8 cellular contexts compared by ENCODE assay signal in genomic region chr5:163408311-163408923, GRCh38. TPM values are rescaled to one million over a fixed set of nuclear protein-coding genes. Genes with fewer than 3 reads are reported as not detected.
DNase-seq lines count a peak whose midpoint lies in the region; ATAC-seq and TF ChIP-seq lines count a peak whose summit lies in the region.

No MANE protein-coding gene starts in this region.

- H3K4me3 Mint-ChIP-seq in GM23338 = no peak overlapping the region

- peak; percentile 83 for TF ChIP-seq CTCF in GM06990 (IDR thresholded peaks at IDR 0.05; ENCODE audit: insufficient read depth, low read length, poor library complexity, severe bottlenecking)
- TF ChIP-seq CTCF in GM23338 (conservative IDR thresholded peaks at IDR 0.05; ENCODE audit: low read depth in 2 of 2) = peak; percentile 88 to 98
- TF ChIP-seq CTCF in LNCaP clone FGC (IDR thresholded peaks at IDR 0.05; ENCODE audit: control insufficient read depth, extremely low read depth, insufficient read depth) = peak; percentile 83

- no peak overlapping the region for H3K4me3 ChIP-seq in GM06990 (replicated peaks; ENCODE audit: low read depth, low read length)
- no peak overlapping the region for H3K4me3 ChIP-seq in GM23338
- no peak overlapping the region for H3K4me3 ChIP-seq in LNCaP clone FGC (ENCODE audit: low read depth, low read length)
- peak overlapping the region in 2 of 3 donors; percentile 6 to 10 for H3K4me3 ChIP-seq in skeletal muscle tissue (ENCODE audit: low read length in 3 of 3)

- 0 out of 2 replicates have a peak overlapping the region, but pooled peaks have one; percentile 43 for H3K27ac Mint-ChIP-seq in GM23338

- H3K27me3 ChIP-seq in GM06990 (replicated peaks; ENCODE audit: control insufficient read depth, insufficient read depth, low read length) (no peaks in the 10 kb centered on the region), GM23338 (ENCODE audit: insufficient read depth) (no peaks in the 10 kb centered on the region), skeletal muscle tissue (ENCODE audit: control insufficient read depth in 3 of 3, insufficient read depth in 3 of 3, low read length in 3 of 3) (peaks cover 0 to 3% (median 0%) of the 10 kb centered on the region in 3 donors)

- ATAC-seq in GM23338 = peak; percentile 91

- H3K9me3 ChIP-seq in skeletal muscle tissue (ENCODE audit: control insufficient read depth in 3 of 3, low read length in 3 of 3) = no peaks in the 10 kb centered on the region

- H4K20me1 ChIP-seq in GM23338 (replicated peaks; ENCODE audit: insufficient read depth) = no peaks in the 10 kb centered on the region

- H3K27ac ChIP-seq in GM23338 (ENCODE audit: low read depth) (no peak overlapping the region), skeletal muscle tissue (ENCODE audit: low read depth, low read length) (no peak overlapping the region)

- no peaks in the 10 kb centered on the region for H3K36me3 Mint-ChIP-seq in GM23338 (ENCODE audit: low read depth)

- no peaks in the 10 kb centered on the region for H3F3A ChIP-seq in GM23338 (replicated peaks; ENCODE audit: low read depth)

- H3K79me2 ChIP-seq in GM23338 (replicated peaks; ENCODE audit: insufficient read depth) = no peaks in the 10 kb centered on the region

- no peak overlapping the region for H3K4me2 ChIP-seq in GM23338

- no peak overlapping the region for H3K9ac ChIP-seq in skeletal muscle tissue (ENCODE audit: low read depth in 1 of 3, low read length in 3 of 3)

- H3K4me1 Mint-ChIP-seq in GM23338 = peaks cover 9% of the 10 kb centered on the region

- H3K9me3 Mint-ChIP-seq in GM23338 = no peaks in the 10 kb centered on the region

- DNase-seq in GM06990 (ENCODE audit: extremely low read depth, insufficient read length) = no peak
- peak; percentile 78 for DNase-seq in GM23338 (ENCODE audit: low spot score)
- DNase-seq in LNCaP clone FGC (ENCODE audit: low read depth) = peak; percentile 19
- DNase-seq in T follicular helper cell (ENCODE audit: low read depth) = peak; percentile 37
- peak in 48 of 56 donors; percentile 3 to 91 (median 46) for DNase-seq in amygdala (lab: John Stamatoyannopoulos, UW)
- DNase-seq in hippocampal formation (lab: John Stamatoyannopoulos, UW) = peak; percentile 44 to 86
- no peak for DNase-seq in NCI-H774 (lab: John Stamatoyannopoulos, UW)

- H3K27me3 Mint-ChIP-seq in GM23338 (ENCODE audit: insufficient read depth, low read depth, poor library complexity) = no peaks in the 10 kb centered on the region

- no peak overlapping the region for H2AFZ ChIP-seq in GM23338

- H3K4me1 ChIP-seq in GM23338 (ENCODE audit: insufficient read depth) (0 out of 2 replicates have a peak, but pooled peaks cover 5% of the 10 kb centered on the region), skeletal muscle tissue (ENCODE audit: control insufficient read depth in 3 of 3, insufficient read depth in 3 of 3, low read length in 3 of 3) (no peaks in the 10 kb centered on the region)

- no peaks in the 10 kb centered on the region for H3K9me2 ChIP-seq in GM23338 (ENCODE audit: insufficient read depth)

- H3K36me3 ChIP-seq in GM06990 (ENCODE audit: control insufficient read depth, insufficient read depth, low read length) = no peaks in the 10 kb centered on the region
- H3K36me3 ChIP-seq in GM23338 (ENCODE audit: insufficient read depth) = no peaks in the 10 kb centered on the region
- no peaks in the 10 kb centered on the region for H3K36me3 ChIP-seq in skeletal muscle tissue (ENCODE audit: control insufficient read depth in 3 of 3, insufficient read depth in 3 of 3, low read length in 3 of 3)

TF ChIP-seq in GM23338, 12 proteins besides CTCF, POLR2A, EP300 and RAD21 (continues in another document):
- no peak for TF ChIP-seq EZH2 (IDR thresholded peaks at IDR 0.05; ENCODE audit: low read depth, unreplicated experiment)
- no peak for TF ChIP-seq ETS1 (IDR thresholded peaks at IDR 0.05)
- TF ChIP-seq STAT1 (IDR thresholded peaks at IDR 0.05; ENCODE audit: unreplicated experiment) = no peak
- no peak for TF ChIP-seq EZH2phosphoT487 (IDR thresholded peaks at IDR 0.05; ENCODE audit: unreplicated experiment)
- TF ChIP-seq POLR2AphosphoS5 (IDR thresholded peaks at IDR 0.05; ENCODE audit: low read depth) = no peak
- TF ChIP-seq CREB1 (CRISPR knock-in tag; IDR thresholded peaks at IDR 0.05; ENCODE audit: low read depth) = no peak
- no peak for TF ChIP-seq NANOG (IDR thresholded peaks at IDR 0.05; ENCODE audit: borderline replicate concordance)
- TF ChIP-seq, protein P1, sequence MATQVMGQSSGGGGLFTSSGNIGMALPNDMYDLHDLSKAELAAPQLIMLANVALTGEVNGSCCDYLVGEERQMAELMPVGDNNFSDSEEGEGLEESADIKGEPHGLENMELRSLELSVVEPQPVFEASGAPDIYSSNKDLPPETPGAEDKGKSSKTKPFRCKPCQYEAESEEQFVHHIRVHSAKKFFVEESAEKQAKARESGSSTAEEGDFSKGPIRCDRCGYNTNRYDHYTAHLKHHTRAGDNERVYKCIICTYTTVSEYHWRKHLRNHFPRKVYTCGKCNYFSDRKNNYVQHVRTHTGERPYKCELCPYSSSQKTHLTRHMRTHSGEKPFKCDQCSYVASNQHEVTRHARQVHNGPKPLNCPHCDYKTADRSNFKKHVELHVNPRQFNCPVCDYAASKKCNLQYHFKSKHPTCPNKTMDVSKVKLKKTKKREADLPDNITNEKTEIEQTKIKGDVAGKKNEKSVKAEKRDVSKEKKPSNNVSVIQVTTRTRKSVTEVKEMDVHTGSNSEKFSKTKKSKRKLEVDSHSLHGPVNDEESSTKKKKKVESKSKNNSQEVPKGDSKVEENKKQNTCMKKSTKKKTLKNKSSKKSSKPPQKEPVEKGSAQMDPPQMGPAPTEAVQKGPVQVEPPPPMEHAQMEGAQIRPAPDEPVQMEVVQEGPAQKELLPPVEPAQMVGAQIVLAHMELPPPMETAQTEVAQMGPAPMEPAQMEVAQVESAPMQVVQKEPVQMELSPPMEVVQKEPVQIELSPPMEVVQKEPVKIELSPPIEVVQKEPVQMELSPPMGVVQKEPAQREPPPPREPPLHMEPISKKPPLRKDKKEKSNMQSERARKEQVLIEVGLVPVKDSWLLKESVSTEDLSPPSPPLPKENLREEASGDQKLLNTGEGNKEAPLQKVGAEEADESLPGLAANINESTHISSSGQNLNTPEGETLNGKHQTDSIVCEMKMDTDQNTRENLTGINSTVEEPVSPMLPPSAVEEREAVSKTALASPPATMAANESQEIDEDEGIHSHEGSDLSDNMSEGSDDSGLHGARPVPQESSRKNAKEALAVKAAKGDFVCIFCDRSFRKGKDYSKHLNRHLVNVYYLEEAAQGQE (IDR thresholded peaks at IDR 0.05; ENCODE audit: unreplicated experiment) = no peak

RNA-seq across cellular contexts. Expression of gene CCNG1, which starts 29.0 kb away (rescaled TPM):
- total RNA-seq in GM23338 (2014; rRNA removed; shearing (Covaris generic)) = 487 and 496 TPM in 2 replicates
- polyA plus RNA-seq in GM23338 (2016; fragmentation: Nextera tagmentation; extraction: Ambion mirVana) = 431 and 489 TPM in 2 replicates
- 422 TPM for total RNA-seq in skeletal muscle tissue

RNA-seq across cellular contexts. Expression of gene NUDCD2, which starts 51.5 kb away (rescaled TPM):
- total RNA-seq in GM23338 (2014; rRNA removed; shearing (Covaris generic)) = 14.6 and 23.2 TPM in 2 replicates
- 112 and 123 TPM in 2 replicates for polyA plus RNA-seq in GM23338 (2016; fragmentation: Nextera tagmentation; extraction: Ambion mirVana)
- 5.7 TPM for total RNA-seq in skeletal muscle tissue

RNA-seq across cellular contexts. Expression of gene HMMR, which starts 52.0 kb away (rescaled TPM):
- total RNA-seq in GM23338 (2014; rRNA removed; shearing (Covaris generic)) = 54.8 and 77.9 TPM in 2 replicates
- polyA plus RNA-seq in GM23338 (2016; fragmentation: Nextera tagmentation; extraction: Ambion mirVana) = 120 and 163 TPM in 2 replicates
- 2.6 TPM for total RNA-seq in skeletal muscle tissue

Comparison
In these comparisons a context has a peak if more than half of its experiments do, and no peak if none do; other contexts are left out.
1. DNase-seq: peak in GM23338 (single experiment), LNCaP clone FGC (single experiment), T follicular helper cell (single experiment), amygdala (48 of 56) and hippocampal formation (2 of 2); none in GM06990 (single experiment) and NCI-H774 (single experiment).
2. H3K4me3 ChIP-seq: peak in skeletal muscle tissue (2 of 3); none in GM06990 (single experiment), GM23338 (single experiment) and LNCaP clone FGC (single experiment).
3. RNA of gene HMMR, which starts 52.0 kb away (total RNA-seq): 54.8 to 77.9 TPM in GM23338; 2.6 TPM in skeletal muscle tissue (single experiment); every median in the first group is over 10 times any median in the second.
4. Peak in every context shown above with its lines, with median percentiles within 50 percentile points of each other: CTCF ChIP-seq.